Comparison of ENCODE assay signal across 9 cellular contexts in genomic region chr11:65442952-65443351, GRCh38. TPM values are rescaled to one million over a fixed set of nuclear protein-coding genes. Genes with fewer than 3 reads are reported as not detected.
DNase-seq lines count a peak whose midpoint lies in the region; ATAC-seq, FAIRE-seq and TF ChIP-seq lines count a peak whose summit lies in the region.
"Had no signal": no experiment of that assay in that cellular context is flagged by ENCODE, and none has a peak within 500 bp of the region (broad histone marks: within the 10 kb centered on the region; RNA-seq: fewer than 3 reads in every experiment).

No MANE protein-coding gene starts in this region.

- no peak for DNase-seq in activated naive CD4-positive, alpha-beta T cell treated with anti-CD3 and anti-CD28 coated beads, Interleukin-2, amount 50 U/mL, for 16 hours
- no peak for DNase-seq in activated T-helper 2 cell treated with anti-CD3 and anti-CD28 coated beads, Interferon-gamma antibody, Interleukin-2, Interleukin-4, amounts not matched to agents 10 μg/mL and 5 μg/mL and 100 μg/mL, durations not matched to agents 14 hours and 24 hours and 36 hours (ENCODE audit: low spot score)
- no peak for DNase-seq in HepG2 (ENCODE audit: low spot score)
- peak in 1 of 2 donors; percentile 8 for DNase-seq in tibial nerve (ENCODE audit: low spot score in 2 of 2)
- DNase-seq in activated CD4-positive, alpha-beta T cell treated with anti-CD3 and anti-CD28 coated beads, Interleukin-2, amount 10 ng/mL, durations not matched to agents 7 days and 5 days, result no peak
- DNase-seq: DMS 273 treated with DMSO at 0.1 percent for 48 hours had no signal

- H3K9me3 ChIP-seq in HepG2 (ENCODE audit: low read length) (no peaks in the 10 kb centered on the region), tibial nerve (no peaks in the 10 kb centered on the region)

- peaks cover 7% of the 10 kb centered on the region for H3K79me2 ChIP-seq in HepG2 (ENCODE audit: insufficient read depth, low read length)

- H3K27ac ChIP-seq in HepG2 (ENCODE audit: extremely low read length, insufficient read depth, low read length), result no peak overlapping the region
- peak overlapping the region in 3 of 4 donors; percentile 3 to 79 (median 74) for H3K27ac ChIP-seq in tibial nerve

- no peak overlapping the region for H2AFZ ChIP-seq in HepG2 (ENCODE audit: low read length)

- no peak for TF ChIP-seq RAD21 in HepG2 (CRISPR knock-in tag; IDR thresholded peaks at IDR 0.05)

- in situ Hi-C loops in HepG2 (cut with HindIII; ENCODE audit: extremely low pct_ligation_motif_present, low pct_unique_long_range_greater_than_20kb), result no loop called here

- TF ChIP-seq CTCF in HepG2 (CRISPR knock-in tag; IDR thresholded peaks at IDR 0.05) (no peak), tibial nerve (IDR thresholded peaks at IDR 0.05) (no peak)

- no peak overlapping the region for H3K4me3 Mint-ChIP-seq in activated naive CD4-positive, alpha-beta T cell treated with anti-CD3 and anti-CD28 coated beads, Interleukin-2, amount 50 U/mL, for 24 hours
- no peak overlapping the region for H3K4me3 Mint-ChIP-seq in activated T-helper 2 cell treated with anti-CD3 and anti-CD28 coated beads, Interferon-gamma antibody, Interleukin-2, Interleukin-4, amounts not matched to agents 10 μg/mL and 5 μg/mL and 100 μg/mL, durations not matched to agents 14 hours and 24 hours and 36 hours (ENCODE audit: low read depth)
- H3K4me3 Mint-ChIP-seq in activated CD4-positive, alpha-beta T cell treated with anti-CD3 and anti-CD28 coated beads, Interleukin-2, amount 10 ng/mL, durations not matched to agents 7 days and 5 days, result no peak overlapping the region

- H3K27me3 ChIP-seq in HepG2 (ENCODE audit: control insufficient read depth in 1 of 2, insufficient read depth in 2 of 2, low read length in 2 of 2) (no peaks in the 10 kb centered on the region), tibial nerve (no peaks in the 10 kb centered on the region)

- TF ChIP-seq EP300 in HepG2 (IDR thresholded peaks at IDR 0.05; ENCODE audit: low read depth in 2 of 2, low read length in 2 of 2), result no peak
- TF ChIP-seq EP300 in HepG2 (CRISPR knock-in tag; IDR thresholded peaks at IDR 0.05; ENCODE audit: borderline replicate concordance), result no peak
- no peak for TF ChIP-seq EP300 in tibial nerve (IDR thresholded peaks at IDR 0.05)

- peaks cover 51% of the 10 kb centered on the region for H3K4me1 Mint-ChIP-seq in activated naive CD4-positive, alpha-beta T cell treated with anti-CD3 and anti-CD28 coated beads, Interleukin-2, amount 50 U/mL, for 24 hours
- peaks cover 36% of the 10 kb centered on the region for H3K4me1 Mint-ChIP-seq in activated T-helper 2 cell treated with anti-CD3 and anti-CD28 coated beads, Interferon-gamma antibody, Interleukin-2, Interleukin-4, amounts not matched to agents 10 μg/mL and 5 μg/mL and 100 μg/mL, durations not matched to agents 14 hours and 24 hours and 36 hours (ENCODE audit: low read depth)
- H3K4me1 Mint-ChIP-seq in activated CD4-positive, alpha-beta T cell treated with anti-CD3 and anti-CD28 coated beads, Interleukin-2, amount 10 ng/mL, durations not matched to agents 7 days and 5 days, result peaks cover 53% of the 10 kb centered on the region

- intact Hi-C loops in activated T-helper 2 cell treated with anti-CD3 and anti-CD28 coated beads, Interferon-gamma antibody, Interleukin-2, Interleukin-4, amounts not matched to agents 10 μg/mL and 5 μg/mL and 100 μg/mL, durations not matched to agents 14 hours and 24 hours and 36 hours (cut with micrococcal nuclease), result no loop called here
- intact Hi-C loops in HepG2 (cut with micrococcal nuclease; ENCODE audit: unreplicated experiment), result no loop called here

- POLR2A ChIA-PET in HepG2 (lab: Yijun Ruan, JAX), result no interaction called here
- POLR2A ChIA-PET in activated CD4-positive, alpha-beta T cell treated with anti-CD3 and anti-CD28 coated beads, Interleukin-2, amount 10 ng/mL, durations not matched to agents 7 days and 5 days (lab: Charles Lee), result no interaction called here

- peaks cover 86% of the 10 kb centered on the region for H4K20me1 ChIP-seq in HepG2 (ENCODE audit: insufficient read depth, low read length)

- CTCF ChIA-PET in HepG2 (lab: Yijun Ruan, JAX; ENCODE audit: low intra/inter-chr PET ratio, low total read pairs), result no interaction called here
- CTCF ChIA-PET in activated CD4-positive, alpha-beta T cell treated with anti-CD3 and anti-CD28 coated beads, Interleukin-2, amount 10 ng/mL, durations not matched to agents 7 days and 5 days (lab: Charles Lee), result interaction anchor here (0.6 to 1.3 kb wide), 3 partner anchors 12 to 63 kb away, joined by 3 read pairs; no protein-coding TSS in a partner anchor

- H3K36me3 Mint-ChIP-seq in activated naive CD4-positive, alpha-beta T cell treated with anti-CD3 and anti-CD28 coated beads, Interleukin-2, amount 50 U/mL, for 24 hours, result peaks cover 11% of the 10 kb centered on the region
- H3K36me3 Mint-ChIP-seq in activated T-helper 2 cell treated with anti-CD3 and anti-CD28 coated beads, Interferon-gamma antibody, Interleukin-2, Interleukin-4, amounts not matched to agents 10 μg/mL and 5 μg/mL and 100 μg/mL, durations not matched to agents 14 hours and 24 hours and 36 hours (ENCODE audit: low read depth), result peaks cover 54% of the 10 kb centered on the region
- H3K36me3 Mint-ChIP-seq in activated CD4-positive, alpha-beta T cell treated with anti-CD3 and anti-CD28 coated beads, Interleukin-2, amount 10 ng/mL, durations not matched to agents 7 days and 5 days (ENCODE audit: low read depth), result peaks cover 32% of the 10 kb centered on the region

- peaks cover 0 to 18% of the 10 kb centered on the region in 2 experiments; a peak in 3 of 5 replicates for H3K36me3 ChIP-seq in HepG2 (replicated peaks in 1 of 2; ENCODE audit: control insufficient read depth in 1 of 2, insufficient read depth in 2 of 2, low read length in 2 of 2)
- peaks cover 0 to 89% (median 5%) of the 10 kb centered on the region in 3 donors for H3K36me3 ChIP-seq in tibial nerve

- H3K9ac ChIP-seq in HepG2 (ENCODE audit: insufficient read depth, low read depth, low read length), result no peak overlapping the region

- H3K4me3 ChIP-seq in HepG2 (replicated peaks in 1 of 3; ENCODE audit: insufficient read depth in 1 of 3, low read depth in 2 of 3, low read length in 3 of 3), result no peak overlapping the region
- H3K4me3 ChIP-seq in tibial nerve, result no peak overlapping the region

- no peaks in the 10 kb centered on the region for H3K27me3 Mint-ChIP-seq in activated naive CD4-positive, alpha-beta T cell treated with anti-CD3 and anti-CD28 coated beads, Interleukin-2, amount 50 U/mL, for 24 hours
- no peaks in the 10 kb centered on the region for H3K27me3 Mint-ChIP-seq in activated T-helper 2 cell treated with anti-CD3 and anti-CD28 coated beads, Interferon-gamma antibody, Interleukin-2, Interleukin-4, amounts not matched to agents 10 μg/mL and 5 μg/mL and 100 μg/mL, durations not matched to agents 14 hours and 24 hours and 36 hours (ENCODE audit: low read depth)
- H3K27me3 Mint-ChIP-seq in activated CD4-positive, alpha-beta T cell treated with anti-CD3 and anti-CD28 coated beads, Interleukin-2, amount 10 ng/mL, durations not matched to agents 7 days and 5 days, result no peaks in the 10 kb centered on the region

- FAIRE-seq in HepG2 (lab: Jason Lieb, UNC), result no peak

- BruUV-seq in HepG2 (replicated peaks; lab: Mats Ljungman, UMichigan), result no TSS peak

- peak in 1 of 2 experiments; percentile 57; a peak in 2 of 4 replicates for TF ChIP-seq POLR2A in HepG2 (IDR thresholded peaks at IDR 0.05; ENCODE audit: insufficient read depth in 1 of 2, low read depth in 2 of 2, low read length in 2 of 2)
- no peak for TF ChIP-seq POLR2A in tibial nerve (IDR thresholded peaks at IDR 0.05)

- H3K4me1 ChIP-seq in HepG2 (ENCODE audit: insufficient read depth, low read length), result peaks cover 67% of the 10 kb centered on the region
- H3K4me1 ChIP-seq in tibial nerve, result peaks cover 0 to 78% (median 42%) of the 10 kb centered on the region in 4 donors

- peak overlapping the region; percentile 84 for H3K27ac Mint-ChIP-seq in activated naive CD4-positive, alpha-beta T cell treated with anti-CD3 and anti-CD28 coated beads, Interleukin-2, amount 50 U/mL, for 24 hours
- peak overlapping the region; percentile 64 for H3K27ac Mint-ChIP-seq in activated T-helper 2 cell treated with anti-CD3 and anti-CD28 coated beads, Interferon-gamma antibody, Interleukin-2, Interleukin-4, amounts not matched to agents 10 μg/mL and 5 μg/mL and 100 μg/mL, durations not matched to agents 14 hours and 24 hours and 36 hours
- H3K27ac Mint-ChIP-seq in activated CD4-positive, alpha-beta T cell treated with anti-CD3 and anti-CD28 coated beads, Interleukin-2, amount 10 ng/mL, durations not matched to agents 7 days and 5 days, result no peak overlapping the region

- H3K4me2 ChIP-seq in HepG2 (ENCODE audit: low read depth, low read length), result no peak overlapping the region

- no peaks in the 10 kb centered on the region for H3K9me3 Mint-ChIP-seq in activated naive CD4-positive, alpha-beta T cell treated with anti-CD3 and anti-CD28 coated beads, Interleukin-2, amount 50 U/mL, for 24 hours
- no peaks in the 10 kb centered on the region for H3K9me3 Mint-ChIP-seq in activated T-helper 2 cell treated with anti-CD3 and anti-CD28 coated beads, Interferon-gamma antibody, Interleukin-2, Interleukin-4, amounts not matched to agents 10 μg/mL and 5 μg/mL and 100 μg/mL, durations not matched to agents 14 hours and 24 hours and 36 hours
- H3K9me3 Mint-ChIP-seq in activated CD4-positive, alpha-beta T cell treated with anti-CD3 and anti-CD28 coated beads, Interleukin-2, amount 10 ng/mL, durations not matched to agents 7 days and 5 days, result no peaks in the 10 kb centered on the region

- 93% methylated on average over 8 of the region's 8 CpGs for WGBS in HepG2 (ENCODE audit: low lambda C conversion rate)
- 56 to 58% methylated on average over 8 of the region's 8 CpGs for WGBS in tibial nerve, 2 donors

- 0 out of 3 replicates have a peak, but pooled peaks have one; percentile 0 for ATAC-seq in HepG2
- ATAC-seq in GM19324 (IDR thresholded peaks at IDR 0.05; ENCODE audit: low FRiP score, unreplicated experiment), result no peak
- ATAC-seq in HG03442 (IDR thresholded peaks at IDR 0.05; ENCODE audit: unreplicated experiment), result no peak

RNA-seq across cellular contexts. Expression of gene NEAT1, which starts 20.4 kb away (rescaled TPM):
- total RNA-seq in activated T-helper 2 cell treated with anti-CD3 and anti-CD28 coated beads, Interferon-gamma antibody, Interleukin-2, Interleukin-4, amounts not matched to agents 10 μg/mL and 5 μg/mL and 100 μg/mL, durations not matched to agents 14 hours and 24 hours and 36 hours, result 422 and 430 TPM in 2 replicates
- total RNA-seq in HepG2 (2016; rRNA removed; fragmentation: Illumina TruSeq; extraction: Trizol) (10.5 and 20.5 TPM in 2 replicates), tibial nerve (100 to 1,000 TPM; 427 to 571 (median 461) TPM)
- 2.2 and 2.6 TPM in 2 replicates for total RNA-seq in HepG2 (2016; cell fraction: cytosol; rRNA removed; fragmentation: Illumina TruSeq; extraction: Trizol; ENCODE audit: low read depth)
- 8.4 and 21.3 TPM in 2 replicates for total RNA-seq in HepG2 (2016; cell fraction: insoluble cytoplasmic fraction; rRNA removed; fragmentation: Illumina TruSeq; extraction: Trizol)
- 7.8 and 8.3 TPM in 2 replicates for total RNA-seq in HepG2 (2016; cell fraction: membrane; rRNA removed; fragmentation: Illumina TruSeq; extraction: Trizol)
- total RNA-seq in HepG2 (2016; cell fraction: nucleus; rRNA removed; fragmentation: Illumina TruSeq; extraction: Trizol), result 196 and 220 TPM in 2 replicates
- 41.2 and 41.3 TPM in 2 replicates for polyA plus RNA-seq in HepG2 (2011; rRNA removed)
- polyA plus RNA-seq in HepG2 (2011; cell fraction: cytosol; rRNA removed), result 13.0 and 13.4 TPM in 2 replicates
- 222 and 327 TPM in 2 replicates for polyA plus RNA-seq in HepG2 (2011; cell fraction: nucleus; rRNA removed)
- polyA plus RNA-seq in HepG2 (2012), result 288 and 371 TPM in 2 replicates
- 3.6 and 4.3 TPM in 2 replicates for polyA plus RNA-seq in HepG2 (2016; cell fraction: cytosol; fragmentation: Illumina TruSeq; extraction: Trizol; ENCODE audit: low read depth)
- polyA plus RNA-seq in HepG2 (2016; cell fraction: insoluble cytoplasmic fraction; fragmentation: Illumina TruSeq; extraction: Trizol; ENCODE audit: low read depth), result 54.0 and 61.1 TPM in 2 replicates
- 47.1 and 54.4 TPM in 2 replicates for polyA plus RNA-seq in HepG2 (2016; cell fraction: membrane; fragmentation: Illumina TruSeq; extraction: Trizol; ENCODE audit: low read depth)
- polyA plus RNA-seq in HepG2 (2016; cell fraction: nucleus; fragmentation: Illumina TruSeq; extraction: Trizol; ENCODE audit: insufficient read depth, low read depth), result 577 and 628 TPM in 2 replicates
- polyA minus RNA-seq in HepG2 (2011; rRNA and poly(A)+ RNA removed; ENCODE audit: low replicate concordance), result 64.6 and 225 TPM in 2 replicates
- polyA minus RNA-seq in HepG2 (2011; cell fraction: cytosol; rRNA and poly(A)+ RNA removed), result 17.3 and 20.2 TPM in 2 replicates
- polyA minus RNA-seq in HepG2 (2011; cell fraction: nucleus; rRNA and poly(A)+ RNA removed), result 1,479 and 1,737 TPM in 2 replicates
- 100 to 1,000 TPM; 463 to 610 TPM for total RNA-seq in activated CD4-positive, alpha-beta T cell treated with anti-CD3 and anti-CD28 coated beads, Interleukin-2, amount 10 ng/mL, durations not matched to agents 7 days and 5 days

RNA-seq across cellular contexts. Expression of gene MALAT1, which starts 55.9 kb away (rescaled TPM):
- 4,338 and 4,347 TPM in 2 replicates for total RNA-seq in activated T-helper 2 cell treated with anti-CD3 and anti-CD28 coated beads, Interferon-gamma antibody, Interleukin-2, Interleukin-4, amounts not matched to agents 10 μg/mL and 5 μg/mL and 100 μg/mL, durations not matched to agents 14 hours and 24 hours and 36 hours
- total RNA-seq in HepG2 (2016; rRNA removed; fragmentation: Illumina TruSeq; extraction: Trizol) (302 and 1,237 TPM in 2 replicates), tibial nerve (over 10,000 TPM; 20,649 to 23,532 (median 22,230) TPM)
- 281 and 317 TPM in 2 replicates for total RNA-seq in HepG2 (2016; cell fraction: cytosol; rRNA removed; fragmentation: Illumina TruSeq; extraction: Trizol; ENCODE audit: low read depth)
- 283 and 1,071 TPM in 2 replicates for total RNA-seq in HepG2 (2016; cell fraction: insoluble cytoplasmic fraction; rRNA removed; fragmentation: Illumina TruSeq; extraction: Trizol)
- 241 and 289 TPM in 2 replicates for total RNA-seq in HepG2 (2016; cell fraction: membrane; rRNA removed; fragmentation: Illumina TruSeq; extraction: Trizol)
- total RNA-seq in HepG2 (2016; cell fraction: nucleus; rRNA removed; fragmentation: Illumina TruSeq; extraction: Trizol), result 8,751 and 9,202 TPM in 2 replicates
- polyA plus RNA-seq in HepG2 (2011; rRNA removed), result 143 and 217 TPM in 2 replicates
- 13.0 and 14.3 TPM in 2 replicates for polyA plus RNA-seq in HepG2 (2011; cell fraction: cytosol; rRNA removed)
- 1,021 and 1,816 TPM in 2 replicates for polyA plus RNA-seq in HepG2 (2011; cell fraction: nucleus; rRNA removed)
- polyA plus RNA-seq in HepG2 (2012), result 177 and 330 TPM in 2 replicates
- polyA plus RNA-seq in HepG2 (2016; cell fraction: cytosol; fragmentation: Illumina TruSeq; extraction: Trizol; ENCODE audit: low read depth), result 1.1 and 1.4 TPM in 2 replicates
- polyA plus RNA-seq in HepG2 (2016; cell fraction: insoluble cytoplasmic fraction; fragmentation: Illumina TruSeq; extraction: Trizol; ENCODE audit: low read depth), result 3.9 and 6.5 TPM in 2 replicates
- 1.8 and 10.3 TPM in 2 replicates for polyA plus RNA-seq in HepG2 (2016; cell fraction: membrane; fragmentation: Illumina TruSeq; extraction: Trizol; ENCODE audit: low read depth)
- polyA plus RNA-seq in HepG2 (2016; cell fraction: nucleus; fragmentation: Illumina TruSeq; extraction: Trizol; ENCODE audit: insufficient read depth, low read depth), result 153 and 182 TPM in 2 replicates
- polyA minus RNA-seq in HepG2 (2011; rRNA and poly(A)+ RNA removed; ENCODE audit: low replicate concordance), result 900 and 8,115 TPM in 2 replicates
- 295 and 335 TPM in 2 replicates for polyA minus RNA-seq in HepG2 (2011; cell fraction: cytosol; rRNA and poly(A)+ RNA removed)
- polyA minus RNA-seq in HepG2 (2011; cell fraction: nucleus; rRNA and poly(A)+ RNA removed), result 13,373 and 18,071 TPM in 2 replicates
- 1,000 to 10,000 TPM; 7,183 to 8,252 TPM for total RNA-seq in activated CD4-positive, alpha-beta T cell treated with anti-CD3 and anti-CD28 coated beads, Interleukin-2, amount 10 ng/mL, durations not matched to agents 7 days and 5 days

RNA-seq across cellular contexts. Expression of gene FRMD8, which starts 56.5 kb away (rescaled TPM):
- total RNA-seq in activated T-helper 2 cell treated with anti-CD3 and anti-CD28 coated beads, Interferon-gamma antibody, Interleukin-2, Interleukin-4, amounts not matched to agents 10 μg/mL and 5 μg/mL and 100 μg/mL, durations not matched to agents 14 hours and 24 hours and 36 hours, result 39.7 and 39.8 TPM in 2 replicates
- 18.0 and 20.6 TPM in 2 replicates for total RNA-seq in HepG2 (2016; rRNA removed; fragmentation: Illumina TruSeq; extraction: Trizol)
- total RNA-seq in HepG2 (2016; cell fraction: cytosol; rRNA removed; fragmentation: Illumina TruSeq; extraction: Trizol; ENCODE audit: low read depth), result 2.2 and 2.9 TPM in 2 replicates
- total RNA-seq in HepG2 (2016; cell fraction: insoluble cytoplasmic fraction; rRNA removed; fragmentation: Illumina TruSeq; extraction: Trizol), result 17.5 and 22.6 TPM in 2 replicates
- total RNA-seq in HepG2 (2016; cell fraction: membrane; rRNA removed; fragmentation: Illumina TruSeq; extraction: Trizol), result 5.3 and 6.3 TPM in 2 replicates
- 12.4 and 14.6 TPM in 2 replicates for total RNA-seq in HepG2 (2016; cell fraction: nucleus; rRNA removed; fragmentation: Illumina TruSeq; extraction: Trizol)
- 5.8 and 9.4 TPM in 2 replicates for polyA plus RNA-seq in HepG2 (2011; rRNA removed)
- 5.9 and 6.7 TPM in 2 replicates for polyA plus RNA-seq in HepG2 (2011; cell fraction: cytosol; rRNA removed)
- polyA plus RNA-seq in HepG2 (2011; cell fraction: nucleus; rRNA removed), result 26.7 and 32.6 TPM in 2 replicates
- 3.5 and 5.2 TPM in 2 replicates for polyA plus RNA-seq in HepG2 (2012)
- polyA plus RNA-seq in HepG2 (2016; cell fraction: cytosol; fragmentation: Illumina TruSeq; extraction: Trizol; ENCODE audit: low read depth), result 2.5 and 2.6 TPM in 2 replicates
- polyA plus RNA-seq in HepG2 (2016; cell fraction: insoluble cytoplasmic fraction; fragmentation: Illumina TruSeq; extraction: Trizol; ENCODE audit: low read depth), result 13.5 and 17.1 TPM in 2 replicates
- polyA plus RNA-seq in HepG2 (2016; cell fraction: membrane; fragmentation: Illumina TruSeq; extraction: Trizol; ENCODE audit: low read depth), result 2.8 and 3.8 TPM in 2 replicates
- 21.4 and 24.7 TPM in 2 replicates for polyA plus RNA-seq in HepG2 (2016; cell fraction: nucleus; fragmentation: Illumina TruSeq; extraction: Trizol; ENCODE audit: insufficient read depth, low read depth)
- 22.3 and 24.3 TPM in 2 replicates for polyA minus RNA-seq in HepG2 (2011; rRNA and poly(A)+ RNA removed; ENCODE audit: low replicate concordance)
- 5.4 and 6.2 TPM in 2 replicates for polyA minus RNA-seq in HepG2 (2011; cell fraction: cytosol; rRNA and poly(A)+ RNA removed)
- 6.2 and 11.8 TPM in 2 replicates for polyA minus RNA-seq in HepG2 (2011; cell fraction: nucleus; rRNA and poly(A)+ RNA removed)
- 100 to 1,000 TPM in 3 of 4 donors, 10 to 100 TPM in 1; 96.5 to 226 (median 128) TPM for total RNA-seq in tibial nerve
- 10 to 100 TPM; 49.5 to 52.1 TPM for total RNA-seq in activated CD4-positive, alpha-beta T cell treated with anti-CD3 and anti-CD28 coated beads, Interleukin-2, amount 10 ng/mL, durations not matched to agents 7 days and 5 days
